Comparison of ENCODE assay signal across 8 cellular contexts in the genomic region with DNA sequence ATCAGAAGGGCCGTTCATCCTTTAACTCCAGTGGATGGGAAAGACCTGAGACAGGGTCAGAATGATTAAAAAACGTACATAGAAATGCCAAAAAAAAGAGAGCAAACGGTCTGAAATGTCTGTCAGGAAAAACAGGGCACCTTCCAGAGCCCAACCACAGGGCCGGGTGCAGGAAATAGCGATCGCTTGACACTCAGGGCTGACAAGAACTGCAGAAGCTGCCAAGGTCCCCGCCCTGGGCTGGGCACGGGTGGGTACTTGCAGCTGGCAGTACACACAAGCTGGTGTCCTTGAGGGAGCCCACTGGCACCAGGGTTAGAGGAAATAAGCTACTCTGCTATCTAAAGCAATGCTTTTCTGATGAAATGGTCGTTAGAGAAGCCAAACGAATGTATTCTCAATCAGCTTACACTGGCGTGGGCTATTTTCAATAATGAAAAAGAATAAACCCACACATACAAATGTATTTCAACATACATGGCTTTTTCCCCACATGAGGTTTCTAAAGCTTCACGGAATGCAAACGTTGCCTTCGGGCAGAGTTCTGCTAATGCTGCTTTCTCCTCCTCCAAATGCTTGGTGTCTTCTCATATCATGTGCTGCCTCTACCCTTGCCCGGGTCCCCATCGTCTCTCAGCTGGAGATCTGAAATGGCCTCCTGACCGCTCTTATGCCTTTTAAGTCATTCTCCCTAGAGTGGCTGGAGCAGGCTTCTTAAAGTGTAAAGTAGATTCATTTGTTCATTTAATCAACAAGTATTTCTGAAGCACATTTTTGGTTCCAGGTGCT. TPM values are rescaled to one million over a fixed set of nuclear protein-coding genes. Genes with fewer than 3 reads are reported as not detected.
DNase-seq lines count a peak whose midpoint lies in the region; ATAC-seq and TF ChIP-seq lines count a peak whose summit lies in the region.

No MANE protein-coding gene starts in this region.

- POLR2A ChIA-PET in naive thymus-derived CD8-positive, alpha-beta T cell (lab: Charles Lee), result no interaction called here

- peak overlapping the region in 56 of 59 donors; percentile 3 to 91 (median 80) for H3K27ac ChIP-seq in dorsolateral prefrontal cortex

- H3K4me3 ChIP-seq in AG09309 (ENCODE audit: control insufficient read depth, low read depth, low read length), result peak overlapping the region; percentile 15
- H3K4me3 ChIP-seq in dorsolateral prefrontal cortex, result peak overlapping the region in 47 of 59 donors; percentile 1 to 49 (median 32)

- no peaks in the 10 kb centered on the region for H3K36me3 Mint-ChIP-seq in naive thymus-derived CD8-positive, alpha-beta T cell
- H3K36me3 Mint-ChIP-seq in activated T-helper 1 cell treated with anti-CD3 and anti-CD28 coated beads, Interleukin-12 subunit alpha, Interleukin-12 subunit beta, Interleukin-2, Interleukin-4 antibody, amounts not matched to agents 30 ng/mL and 10 ng/mL and 1 ng/mL, durations not matched to agents 14 hours and 24 hours and 36 hours (ENCODE audit: low read depth), result no peaks in the 10 kb centered on the region

- DNase-seq in AG09309 (ENCODE audit: low read depth), result no peak
- DNase-seq in LoVo (ENCODE audit: low spot score), result peak; percentile 19
- peak; percentile 8 to 77 (median 64) for DNase-seq in dorsolateral prefrontal cortex
- DNase-seq in naive thymus-derived CD8-positive, alpha-beta T cell, result peak in 3 of 10 donors; percentile 8 to 17 (median 11)
- no peak for DNase-seq in SKM-1 treated with dmso at 0.1 percent for 144 hours (lab: John Stamatoyannopoulos, UW; ENCODE audit: unreplicated experiment)
- no peak for DNase-seq in activated T-helper 1 cell treated with anti-CD3 and anti-CD28 coated beads, Interleukin-12 subunit alpha, Interleukin-12 subunit beta, Interleukin-2, Interleukin-4 antibody, amounts not matched to agents 30 ng/mL and 10 ng/mL and 1 ng/mL, durations not matched to agents 14 hours and 24 hours and 36 hours (ENCODE audit: low spot score)
- DNase-seq in NCI-H510A (lab: John Stamatoyannopoulos, UW), result no peak

- H3K27ac Mint-ChIP-seq in naive thymus-derived CD8-positive, alpha-beta T cell, result peak overlapping the region in 2 of 10 donors; percentile 3 to 60
- no peak overlapping the region for H3K27ac Mint-ChIP-seq in activated T-helper 1 cell treated with anti-CD3 and anti-CD28 coated beads, Interleukin-12 subunit alpha, Interleukin-12 subunit beta, Interleukin-2, Interleukin-4 antibody, amounts not matched to agents 30 ng/mL and 10 ng/mL and 1 ng/mL, durations not matched to agents 14 hours and 24 hours and 36 hours

- TF ChIP-seq CTCF in AG09309 (IDR thresholded peaks at IDR 0.05; ENCODE audit: control insufficient read depth, insufficient read depth, low read depth, low read length, missing control alignments), result no peak
- no peak for TF ChIP-seq CTCF in dorsolateral prefrontal cortex (IDR thresholded peaks at IDR 0.05 in 54 of 56, conservative IDR thresholded peaks at IDR 0.05 in 2 of 56; ENCODE audit: low read depth in 1 of 56, partially characterized antibody in 56 of 56)

- peaks cover 0 to 10% (median 7%) of the 10 kb centered on the region in 5 donors for H3K27me3 Mint-ChIP-seq in naive thymus-derived CD8-positive, alpha-beta T cell
- no peaks in the 10 kb centered on the region for H3K27me3 Mint-ChIP-seq in activated T-helper 1 cell treated with anti-CD3 and anti-CD28 coated beads, Interleukin-12 subunit alpha, Interleukin-12 subunit beta, Interleukin-2, Interleukin-4 antibody, amounts not matched to agents 30 ng/mL and 10 ng/mL and 1 ng/mL, durations not matched to agents 14 hours and 24 hours and 36 hours (ENCODE audit: insufficient read depth)

- peak in 1 of 2 donors; percentile 46 for ATAC-seq in naive thymus-derived CD8-positive, alpha-beta T cell
- no peak for ATAC-seq in HG03342 (IDR thresholded peaks at IDR 0.05; ENCODE audit: unreplicated experiment)

- intact Hi-C loops in dorsolateral prefrontal cortex (cut with DNase I), result no loop called here
- intact Hi-C loops in activated T-helper 1 cell treated with anti-CD3 and anti-CD28 coated beads, Interleukin-12 subunit alpha, Interleukin-12 subunit beta, Interleukin-2, Interleukin-4 antibody, amounts not matched to agents 30 ng/mL and 10 ng/mL and 1 ng/mL, durations not matched to agents 14 hours and 24 hours and 36 hours (cut with micrococcal nuclease), result no loop called here

- no peaks in the 10 kb centered on the region for H3K27me3 ChIP-seq in dorsolateral prefrontal cortex

- H3K4me3 Mint-ChIP-seq in naive thymus-derived CD8-positive, alpha-beta T cell, result peak overlapping the region in 6 of 10 donors; percentile 7 to 58 (median 36)
- H3K4me3 Mint-ChIP-seq in activated T-helper 1 cell treated with anti-CD3 and anti-CD28 coated beads, Interleukin-12 subunit alpha, Interleukin-12 subunit beta, Interleukin-2, Interleukin-4 antibody, amounts not matched to agents 30 ng/mL and 10 ng/mL and 1 ng/mL, durations not matched to agents 14 hours and 24 hours and 36 hours, result no peak overlapping the region

- peaks cover 0 to 6% (median 0%) of the 10 kb centered on the region in 9 donors for H3K9me3 Mint-ChIP-seq in naive thymus-derived CD8-positive, alpha-beta T cell
- H3K9me3 Mint-ChIP-seq in activated T-helper 1 cell treated with anti-CD3 and anti-CD28 coated beads, Interleukin-12 subunit alpha, Interleukin-12 subunit beta, Interleukin-2, Interleukin-4 antibody, amounts not matched to agents 30 ng/mL and 10 ng/mL and 1 ng/mL, durations not matched to agents 14 hours and 24 hours and 36 hours, result no peaks in the 10 kb centered on the region

- peaks cover 11 to 42% (median 26%) of the 10 kb centered on the region in 4 donors for H3K4me1 Mint-ChIP-seq in naive thymus-derived CD8-positive, alpha-beta T cell
- peaks cover 28% of the 10 kb centered on the region for H3K4me1 Mint-ChIP-seq in activated T-helper 1 cell treated with anti-CD3 and anti-CD28 coated beads, Interleukin-12 subunit alpha, Interleukin-12 subunit beta, Interleukin-2, Interleukin-4 antibody, amounts not matched to agents 30 ng/mL and 10 ng/mL and 1 ng/mL, durations not matched to agents 14 hours and 24 hours and 36 hours (ENCODE audit: low read depth)

RNA-seq across cellular contexts. Expression of a gene that starts 15.5 kb away (rescaled TPM):
- total RNA-seq in dorsolateral prefrontal cortex, result 100 to 1,000 TPM in 5 of 120 experiments, 10 to 100 TPM in 114, 1 to 10 TPM in 1; 9.0 to 172 (median 40.6) TPM
- total RNA-seq in naive thymus-derived CD8-positive, alpha-beta T cell, result under 1 TPM; 0.26 to 0.27 TPM
- polyA plus RNA-seq in naive thymus-derived CD8-positive, alpha-beta T cell, result under 1 TPM; 0.15 to 0.39 (median 0.36) TPM
- total RNA-seq in activated T-helper 1 cell treated with anti-CD3 and anti-CD28 coated beads, Interleukin-12 subunit alpha, Interleukin-12 subunit beta, Interleukin-2, Interleukin-4 antibody, amounts not matched to agents 30 ng/mL and 10 ng/mL and 1 ng/mL, durations not matched to agents 14 hours and 24 hours and 36 hours, result 83.3 and 83.6 TPM in 2 replicates

Comparison
In these comparisons a context has a peak if more than half of its experiments do, and no peak if none do; other contexts are left out.
1. DNase-seq: peak in LoVo (single experiment) and dorsolateral prefrontal cortex (10 of 10); none in AG09309 (single experiment), SKM-1 treated with dmso at 0.1 percent for 144 hours (single experiment), activated T-helper 1 cell treated with anti-CD3 and anti-CD28 coated beads, Interleukin-12 subunit alpha, Interleukin-12 subunit beta, Interleukin-2, Interleukin-4 antibody, amounts not matched to agents 30 ng/mL and 10 ng/mL and 1 ng/mL, durations not matched to agents 14 hours and 24 hours and 36 hours (single experiment) and NCI-H510A (single experiment).
2. RNA of a gene that starts 15.5 kb away (total RNA-seq): 83.3 to 83.6 TPM in activated T-helper 1 cell treated with anti-CD3 and anti-CD28 coated beads, Interleukin-12 subunit alpha, Interleukin-12 subunit beta, Interleukin-2, Interleukin-4 antibody, amounts not matched to agents 30 ng/mL and 10 ng/mL and 1 ng/mL, durations not matched to agents 14 hours and 24 hours and 36 hours and 9.0 to 172 TPM in dorsolateral prefrontal cortex; 0.26 to 0.27 TPM in naive thymus-derived CD8-positive, alpha-beta T cell; every median in the first group is over 4 times any median in the second.